8 cellular contexts compared by ENCODE assay signal in genomic region chr14:101120636-101121398, GRCh38.
DNase-seq lines count a peak whose midpoint lies in the region; TF ChIP-seq lines count a peak whose summit lies in the region.

No MANE protein-coding gene starts in this region.

- TF ChIP-seq CTCF in CD14-positive monocyte (IDR thresholded peaks at IDR 0.05) (no peak), HFFc6 (IDR thresholded peaks at IDR 0.05) (no peak)

- peak overlapping the region; percentile 55 to 61 for H3K27ac ChIP-seq in mucosa of rectum (ENCODE audit: low read depth in 2 of 2, low read length in 2 of 2)

- H3K4me1 ChIP-seq in mucosa of rectum (ENCODE audit: control insufficient read depth in 2 of 2, insufficient read depth in 2 of 2, low read length in 2 of 2) = no peaks in the 10 kb centered on the region

- H3K36me3 ChIP-seq in mucosa of rectum (ENCODE audit: control insufficient read depth in 2 of 2, insufficient read depth in 2 of 2, low read length in 2 of 2) = no peaks in the 10 kb centered on the region

- H3K9ac ChIP-seq in mucosa of rectum (ENCODE audit: low read depth in 1 of 2, low read length in 2 of 2) = peak overlapping the region in 1 of 2 donors; percentile 14

- intact Hi-C loops in CD14-positive monocyte (cut with micrococcal nuclease) = no loop called here

- H3K27me3 Mint-ChIP-seq in CD14-positive monocyte (ENCODE audit: low read depth in 3 of 3) = peaks cover 0 to 1% (median 0%) of the 10 kb centered on the region in 3 donors
- H3K27me3 Mint-ChIP-seq in activated naive CD8-positive, alpha-beta T cell = peaks cover 2% of the 10 kb centered on the region
- peaks cover 48% of the 10 kb centered on the region for H3K27me3 Mint-ChIP-seq in HFFc6 (ENCODE audit: insufficient read depth)

- H3K27me3 ChIP-seq in mucosa of rectum (ENCODE audit: control insufficient read depth in 2 of 2, insufficient read depth in 2 of 2, low read length in 2 of 2) = no peaks in the 10 kb centered on the region

- H3K27ac Mint-ChIP-seq in CD14-positive monocyte (peak overlapping the region; percentile 98 to 99 (median 98)), HFFc6 (no peak overlapping the region)
- peak overlapping the region; percentile 51 for H3K27ac Mint-ChIP-seq in activated naive CD8-positive, alpha-beta T cell

- no peak overlapping the region for H3K4me3 ChIP-seq in Jurkat, Clone E6-1 (ENCODE audit: low read length)
- H3K4me3 ChIP-seq in mucosa of rectum (ENCODE audit: low read length in 2 of 2) = peak overlapping the region; percentile 23 to 53

- peak; percentile 90 for DNase-seq in CD14-positive monocyte (ENCODE audit: low spot score)
- peak; percentile 82 for DNase-seq in Jurkat, Clone E6-1 (ENCODE audit: low read depth, low spot score)
- DNase-seq in activated gamma-delta T cell (lab: John Stamatoyannopoulos, UW) = no peak
- no peak for DNase-seq in central memory CD4-positive, alpha-beta T cell
- DNase-seq in NK-92 (lab: John Stamatoyannopoulos, UW; ENCODE audit: unreplicated experiment) = no peak
- no peak for DNase-seq in HFFc6

- H3K9me3 Mint-ChIP-seq in CD14-positive monocyte = peaks cover 0 to 2% (median 0%) of the 10 kb centered on the region in 7 donors
- no peaks in the 10 kb centered on the region for H3K9me3 Mint-ChIP-seq in activated naive CD8-positive, alpha-beta T cell (ENCODE audit: low read depth)
- no peaks in the 10 kb centered on the region for H3K9me3 Mint-ChIP-seq in HFFc6

- H3K4me1 Mint-ChIP-seq in CD14-positive monocyte (peaks cover 40% of the 10 kb centered on the region), HFFc6 (ENCODE audit: low read depth) (peaks cover 6% of the 10 kb centered on the region; the same call in 1 of the 2 replicates)
- H3K4me1 Mint-ChIP-seq in activated naive CD8-positive, alpha-beta T cell (ENCODE audit: low read depth) = peaks cover 18% of the 10 kb centered on the region

- no peaks in the 10 kb centered on the region for H3K9me3 ChIP-seq in mucosa of rectum (ENCODE audit: control insufficient read depth in 2 of 2, low read length in 2 of 2)

- H3K36me3 Mint-ChIP-seq in CD14-positive monocyte = peaks cover 29 to 30% of the 10 kb centered on the region in 2 donors
- no peaks in the 10 kb centered on the region for H3K36me3 Mint-ChIP-seq in activated naive CD8-positive, alpha-beta T cell
- H3K36me3 Mint-ChIP-seq in HFFc6 (ENCODE audit: low read depth) = no peaks in the 10 kb centered on the region

- H3K4me3 Mint-ChIP-seq in CD14-positive monocyte (peak overlapping the region; percentile 93 to 98), HFFc6 (no peak overlapping the region)
- H3K4me3 Mint-ChIP-seq in activated naive CD8-positive, alpha-beta T cell = peak overlapping the region; percentile 61

Comparison
In these comparisons a context has a peak if more than half of its experiments do, and no peak if none do; other contexts are left out.
1. DNase-seq: peak in CD14-positive monocyte (single experiment) and Jurkat, Clone E6-1 (single experiment); none in activated gamma-delta T cell (single experiment), central memory CD4-positive, alpha-beta T cell (single experiment), NK-92 (single experiment) and HFFc6 (single experiment).